In the genomic region with DNA sequence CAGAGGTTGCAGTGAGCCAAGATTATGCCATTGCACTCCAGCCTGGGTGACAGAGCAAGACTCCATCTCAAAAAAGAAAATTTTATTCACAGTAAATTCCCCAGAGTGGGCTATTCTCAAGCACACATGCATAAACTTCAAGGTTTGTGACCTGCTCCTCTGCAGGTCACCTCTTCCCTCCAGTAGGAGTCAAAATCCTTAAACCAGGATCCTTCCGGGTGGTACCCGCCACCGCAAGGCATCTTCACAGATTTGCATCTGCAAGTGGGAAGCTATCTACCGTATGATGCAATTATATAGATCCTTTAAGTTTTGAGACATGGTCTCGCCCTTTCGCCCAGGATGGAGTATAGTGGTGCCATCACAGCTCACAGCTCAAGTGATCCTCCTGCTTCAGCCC, we compare ENCODE assay signal across 21 cellular contexts. TPM values are rescaled to one million over a fixed set of nuclear protein-coding genes. Genes with fewer than 3 reads are reported as not detected.
A peak's percentile ranks its signal among the peaks of the same experiment; 100 is the strongest.
DNase-seq lines count a peak whose midpoint lies in the region; ATAC-seq and TF ChIP-seq lines count a peak whose summit lies in the region.
"Had no signal": no experiment of that assay in that cellular context is flagged by ENCODE, and none has a peak within 500 bp of the region (broad histone marks: within the 10 kb centered on the region; RNA-seq: fewer than 3 reads in every experiment).

No MANE protein-coding gene starts in this region.

- no peaks in the 10 kb centered on the region for H3K27me3 Mint-ChIP-seq in MCF 10A (ENCODE audit: insufficient read depth, unreplicated experiment)

- DNase-seq in breast epithelium (ENCODE audit: low spot score in 2 of 2) (no peak), MCF 10A (ENCODE audit: unreplicated experiment) (no peak), RWPE2 (ENCODE audit: low spot score) (no peak), right lobe of liver (no peak), transverse colon (no peak), GDM1 (lab: John Stamatoyannopoulos, UW) (no peak)
- DNase-seq: activated CD4-positive, alpha-beta T cell treated with anti-CD3 and anti-CD28 coated beads, Interleukin-2, amount 50 U/mL, for 48 hours; anterior cingulate cortex; Calu3; endodermal cell; NCI-H2171; NCI-H69 had no signal

- POLR2A ChIA-PET in MCF 10A (lab: Yijun Ruan, JAX), result interaction anchor here (0.9 to 5.8 kb wide), 10 partner anchors 15 to 200 kb away, joined by 4 to 74 read pairs (median 6); a partner anchor contains a TSS

- 93% methylated on average over 2 of the region's 6 CpGs for WGBS in right lobe of liver (ENCODE audit: insufficient coverage, low coverage, low lambda C conversion rate, missing lambda C conversion rate)
- WGBS in transverse colon (ENCODE audit: low coverage in 1 of 2), 2 donors, result 92 to 95% methylated on average over 6 of the region's 6 CpGs

- intact Hi-C loops in breast epithelium (cut with DNase I; ENCODE audit: low total_unique reads), result no loop called here
- intact Hi-C loops in MCF 10A (cut with micrococcal nuclease), result loop anchor here (5.0 kb wide), 2 partner anchors 37 to 277 kb away; no protein-coding TSS in a partner anchor
- intact Hi-C loops in right lobe of liver (cut with DNase I), result no loop called here
- intact Hi-C loops in transverse colon (cut with DNase I; ENCODE audit: low total_unique reads), result loop anchor here (10.0 kb wide), 1 partner anchor 180 kb away; no protein-coding TSS in a partner anchor

- H3K9me3 Mint-ChIP-seq in MCF 10A (ENCODE audit: unreplicated experiment), result no peaks in the 10 kb centered on the region
- H3K9me3 Mint-ChIP-seq: activated T-helper 2 cell treated with anti-CD3 and anti-CD28 coated beads, Interferon-gamma antibody, Interleukin-2, Interleukin-4, amounts not matched to agents 10 μg/mL and 5 μg/mL and 100 μg/mL, durations not matched to agents 14 hours and 24 hours and 36 hours; endodermal cell had no signal

- CTCF ChIA-PET in MCF 10A (lab: Yijun Ruan, JAX), result interaction anchor here (0.5 to 1.9 kb wide), 4 partner anchors 95 to 452 kb away, joined by 3 to 6 read pairs (median 3); a partner anchor contains a TSS

- no peak overlapping the region for H3K4me3 Mint-ChIP-seq in MCF 10A (ENCODE audit: unreplicated experiment)
- H3K4me3 Mint-ChIP-seq: endodermal cell had no signal

- TF ChIP-seq POLR2A in breast epithelium (IDR thresholded peaks at IDR 0.05), result no peak
- TF ChIP-seq POLR2A in right lobe of liver (IDR thresholded peaks at IDR 0.05), result no peak
- no peak for TF ChIP-seq POLR2A in transverse colon (IDR thresholded peaks at IDR 0.05)

- no peak for TF ChIP-seq EP300 in transverse colon (IDR thresholded peaks at IDR 0.05; ENCODE audit: low read depth)

- H3K27ac ChIP-seq in breast epithelium, result peak overlapping the region; percentile 5 to 67
- H3K27ac ChIP-seq in RWPE2 (ENCODE audit: poor library complexity, severe bottlenecking), result peak overlapping the region; percentile 82
- H3K27ac ChIP-seq in right lobe of liver, result peak overlapping the region; percentile 66 to 78 (median 71)
- H3K27ac ChIP-seq in transverse colon, result peak overlapping the region; percentile 95 to 99 (median 96)

- H3K4me3 ChIP-seq in breast epithelium (no peak overlapping the region), RWPE2 (ENCODE audit: severe bottlenecking) (no peak overlapping the region), right lobe of liver (no peak overlapping the region), transverse colon (no peak overlapping the region)
- H3K4me3 ChIP-seq: GM12878, right atrium auricular region had no signal

- in situ Hi-C loops in transverse colon (cut with MboI; ENCODE audit: low pct_ligation_motif_present in 1 of 4, low pct_unique_long_range_greater_than_20kb in 1 of 4, low sequenced_read_pairs in 3 of 4), result no loop called here

- H3K27ac Mint-ChIP-seq in MCF 10A (ENCODE audit: low read depth, unreplicated experiment), result no peak overlapping the region
- H3K27ac Mint-ChIP-seq: activated T-helper 2 cell treated with anti-CD3 and anti-CD28 coated beads, Interferon-gamma antibody, Interleukin-2, Interleukin-4, amounts not matched to agents 10 μg/mL and 5 μg/mL and 100 μg/mL, durations not matched to agents 14 hours and 24 hours and 36 hours had no signal

- H3K36me3 ChIP-seq in breast epithelium, result no peaks in the 10 kb centered on the region
- peaks cover 50% of the 10 kb centered on the region for H3K36me3 ChIP-seq in RWPE2 (ENCODE audit: low read depth)
- H3K36me3 ChIP-seq in right lobe of liver, result peaks cover 5 to 41% (median 31%) of the 10 kb centered on the region in 4 donors
- H3K36me3 ChIP-seq in transverse colon, result peaks cover 0 to 39% (median 17%) of the 10 kb centered on the region in 4 donors

- peaks cover 56% of the 10 kb centered on the region for H3K36me3 Mint-ChIP-seq in MCF 10A (ENCODE audit: insufficient read depth, unreplicated experiment)

- peaks cover 27% of the 10 kb centered on the region for H3K4me1 Mint-ChIP-seq in MCF 10A (ENCODE audit: insufficient read depth, unreplicated experiment)

- H3K27me3 ChIP-seq in breast epithelium (no peaks in the 10 kb centered on the region), RWPE2 (ENCODE audit: insufficient read depth, poor library complexity, severe bottlenecking) (no peaks in the 10 kb centered on the region), right lobe of liver (no peaks in the 10 kb centered on the region), transverse colon (no peaks in the 10 kb centered on the region)
- H3K27me3 ChIP-seq: right atrium auricular region had no signal

- TF ChIP-seq CTCF in breast epithelium (IDR thresholded peaks at IDR 0.05), result no peak
- TF ChIP-seq CTCF in MCF 10A (IDR thresholded peaks at IDR 0.05; ENCODE audit: unreplicated experiment), result no peak
- TF ChIP-seq CTCF in RWPE2 (IDR thresholded peaks at IDR 0.05; ENCODE audit: poor library complexity, severe bottlenecking), result no peak
- no peak for TF ChIP-seq CTCF in right lobe of liver (IDR thresholded peaks at IDR 0.05)
- no peak for TF ChIP-seq CTCF in transverse colon (IDR thresholded peaks at IDR 0.05)

- H3K9me3 ChIP-seq in breast epithelium (no peaks in the 10 kb centered on the region), RWPE2 (ENCODE audit: severe bottlenecking) (no peaks in the 10 kb centered on the region), right lobe of liver (no peaks in the 10 kb centered on the region), transverse colon (no peaks in the 10 kb centered on the region)
- H3K9me3 ChIP-seq: right atrium auricular region had no signal

- BruUV-seq in MCF 10A (replicated peaks; lab: Mats Ljungman, UMichigan), result no TSS peak

- H3K4me1 ChIP-seq in breast epithelium (peaks cover 17 to 19% of the 10 kb centered on the region in 2 donors), RWPE2 (ENCODE audit: insufficient read depth, poor library complexity, severe bottlenecking) (peaks cover 41% of the 10 kb centered on the region), right lobe of liver (peaks cover 0 to 68% (median 33%) of the 10 kb centered on the region in 4 donors), transverse colon (peaks cover 15 to 31% (median 22%) of the 10 kb centered on the region in 4 donors)

- ATAC-seq in RWPE2 (ENCODE audit: low read depth) (no peak), right lobe of liver (no peak), HG02885 (IDR thresholded peaks at IDR 0.05; ENCODE audit: poor library complexity, unreplicated experiment) (no peak), HG03354 (IDR thresholded peaks at IDR 0.05; ENCODE audit: poor library complexity, severe bottlenecking, unreplicated experiment) (no peak)
- ATAC-seq: GM12878 had no signal

RNA-seq across cellular contexts. Expression of a gene that starts 3.0 kb away (rescaled TPM):
- total RNA-seq in breast epithelium, result 100 to 1,000 TPM in 1 of 3 donors, 10 to 100 TPM in 2; 85.8 to 113 (median 93.8) TPM
- total RNA-seq in MCF 10A (2022), result 109 and 130 TPM in 2 replicates
- 100 to 1,000 TPM; 158 to 466 (median 286) TPM for total RNA-seq in right lobe of liver
- 100 to 1,000 TPM; 181 to 313 (median 228) TPM for total RNA-seq in transverse colon

RNA-seq across cellular contexts. Expression of a gene that starts 15.2 kb away (rescaled TPM):
- total RNA-seq in breast epithelium (100 to 1,000 TPM; 164 to 193 (median 168) TPM), MCF 10A (2022) (288 and 421 TPM in 2 replicates), right lobe of liver (100 to 1,000 TPM in 4 of 6 experiments, 10 to 100 TPM in 2; 89.5 to 157 (median 102) TPM), transverse colon (100 to 1,000 TPM; 139 to 200 (median 174) TPM)

RNA-seq across cellular contexts. Expression of a gene that starts 21.8 kb away (rescaled TPM):
- total RNA-seq in breast epithelium (10 to 100 TPM in 1 of 3 donors, under 1 TPM in 2; 0.80 to 16.4 (median 0.88) TPM), MCF 10A (2022) (0.61 TPM in 1 of 2 replicates, not detected in the other), right lobe of liver (100 to 1,000 TPM in 5 of 6 experiments, 10 to 100 TPM in 1; 21.0 to 376 (median 186) TPM), transverse colon (1,000 to 10,000 TPM; 1,815 to 4,845 (median 3,695) TPM)
- total RNA-seq: kidney epithelial cell, LHCN-M2 had no signal

RNA-seq across cellular contexts. Expression of a gene that starts 43.5 kb away (rescaled TPM):
- total RNA-seq in breast epithelium (10 to 100 TPM in 2 of 3 donors, 1 to 10 TPM in 1; 4.5 to 13.0 (median 12.8) TPM), MCF 10A (2022) (3.7 and 4.7 TPM in 2 replicates), right lobe of liver (10 to 100 TPM in 2 of 6 experiments, 1 to 10 TPM in 4; 3.3 to 13.8 (median 5.5) TPM), transverse colon (1 to 10 TPM; 1.8 to 7.0 (median 3.6) TPM)

RNA-seq across cellular contexts. Expression of a gene that starts 45.6 kb away (rescaled TPM):
- total RNA-seq in breast epithelium (10 to 100 TPM in 1 of 3 donors, 1 to 10 TPM in 1, not detected in 1; 5.9 to 23.6 TPM), MCF 10A (2022) (2.5 and 2.6 TPM in 2 replicates), right lobe of liver (not detected), transverse colon (not detected)
- total RNA-seq: activated T-helper 2 cell treated with anti-CD3 and anti-CD28 coated beads, Interferon-gamma antibody, Interleukin-2, Interleukin-4, amounts not matched to agents 10 μg/mL and 5 μg/mL and 100 μg/mL, durations not matched to agents 14 hours and 24 hours and 36 hours; cerebellum; endodermal cell; GM12878; kidney epithelial cell; LHCN-M2; subcutaneous adipose tissue had no signal

Comparison
In these comparisons a context has a peak if more than half of its experiments do, and no peak if none do; other contexts are left out.
1. intact Hi-C loops: an anchor here in MCF 10A (5.0 kb wide) and transverse colon (10.0 kb wide); none called in breast epithelium and right lobe of liver.
2. H3K27ac ChIP-seq: peak in every context shown above with its lines; median percentile 96 in transverse colon; 82 in RWPE2; 71 in right lobe of liver; 36 in breast epithelium.
3. RNA of a gene that starts 21.8 kb away (total RNA-seq): 1,815 to 4,845 TPM in transverse colon; 21.0 to 376 TPM in right lobe of liver, 0.80 to 16.4 TPM in breast epithelium and 0.61 TPM in MCF 10A; every median in the first group is over 4 times any median in the second.